15 cellular contexts compared by ENCODE assay signal in genomic region chr15:72020799-72021198, GRCh38.
A peak's percentile ranks its signal among the peaks of the same experiment; 100 is the strongest.
DNase-seq lines count a peak whose midpoint lies in the region; ATAC-seq and TF ChIP-seq lines count a peak whose summit lies in the region.
"Had no signal": no experiment of that assay in that cellular context is flagged by ENCODE, and none has a peak within 500 bp of the region (broad histone marks: within the 10 kb centered on the region; RNA-seq: fewer than 3 reads in every experiment).

No MANE protein-coding gene starts in this region.

- no peak for DNase-seq in Karpas-422
- no peak for DNase-seq in psoas muscle
- no peak for DNase-seq in retina
- no peak for DNase-seq in osteoblast (ENCODE audit: insufficient read length, low spot score, missing footprints)
- DNase-seq: 8988T; AML-193; Caco-2; Calu3; CD4-positive, alpha-beta T cell; CD8-positive, alpha-beta T cell; DMS79 treated with DMSO at 0.1 percent for 48 hours; GF-D8 had no signal

- no peaks in the 10 kb centered on the region for H4K20me1 ChIP-seq in Karpas-422 (ENCODE audit: insufficient read depth, low read depth, low read length)
- H4K20me1 ChIP-seq in osteoblast (ENCODE audit: insufficient read depth, low read length): peaks cover 3% of the 10 kb centered on the region
- H4K20me1 ChIP-seq: BLaER1 treated with 17β-estradiol and CSF1 and Interleukin-3, amounts not matched to agents 10 nM and 100 nM had no signal

- H3K36me3 ChIP-seq in Karpas-422 (ENCODE audit: insufficient read depth, low read length): peaks cover 48% of the 10 kb centered on the region
- peaks cover 0 to 11% of the 10 kb centered on the region in 2 donors for H3K36me3 ChIP-seq in psoas muscle (ENCODE audit: insufficient read depth in 1 of 2, low read depth in 1 of 2)
- H3K36me3 ChIP-seq in osteoblast (ENCODE audit: insufficient read depth, low read length): peaks cover 12% of the 10 kb centered on the region

- H3K79me2 ChIP-seq in Karpas-422 (ENCODE audit: low read length) (peaks cover 74% of the 10 kb centered on the region), osteoblast (ENCODE audit: insufficient read depth, low read length) (peaks cover 7% of the 10 kb centered on the region)

- H3K9me3 ChIP-seq in Karpas-422 (ENCODE audit: low read length) (no peaks in the 10 kb centered on the region), psoas muscle (no peaks in the 10 kb centered on the region), osteoblast (ENCODE audit: low read depth, low read length) (no peaks in the 10 kb centered on the region)
- H3K9me3 ChIP-seq: Caco-2 had no signal

- TF ChIP-seq CTCF in psoas muscle (IDR thresholded peaks at IDR 0.05): no peak
- no peak for TF ChIP-seq CTCF in osteoblast (IDR thresholded peaks at IDR 0.05; ENCODE audit: extremely low read depth, low read depth, low read length)

- H3K27ac ChIP-seq in Karpas-422 (ENCODE audit: low read length): peak overlapping the region; percentile 3; the same call in 1 of the 2 replicates
- no peak overlapping the region for H3K27ac ChIP-seq in psoas muscle
- H3K27ac ChIP-seq in osteoblast (ENCODE audit: low read depth, low read length): no peak overlapping the region
- H3K27ac ChIP-seq: BLaER1 treated with 17β-estradiol and CSF1 and Interleukin-3, amounts not matched to agents 10 nM and 100 nM; C4-2B had no signal

- H2AFZ ChIP-seq in Karpas-422 (ENCODE audit: low read length) (no peak overlapping the region), osteoblast (ENCODE audit: low read length) (no peak overlapping the region)

- H3K4me2 ChIP-seq in Karpas-422 (ENCODE audit: low read depth, low read length, poor library complexity, severe bottlenecking) (peak overlapping the region; percentile 6), osteoblast (ENCODE audit: insufficient read depth, low read length) (no peak overlapping the region)
- H3K4me2 ChIP-seq: BLaER1 treated with 17β-estradiol and CSF1 and Interleukin-3, amounts not matched to agents 10 nM and 100 nM had no signal

- H3K9ac ChIP-seq in Karpas-422 (ENCODE audit: low read length): no peak overlapping the region
- H3K9ac ChIP-seq: BLaER1 treated with 17β-estradiol and CSF1 and Interleukin-3, amounts not matched to agents 10 nM and 100 nM had no signal

- 83 to 86% (median 86%) methylated on average over 1 of the region's 1 CpG for WGBS in psoas muscle, 3 donors

- intact Hi-C loops in psoas muscle (cut with DNase I): no loop called here

- no peaks in the 10 kb centered on the region for H3K27me3 ChIP-seq in Karpas-422 (ENCODE audit: low read length)
- H3K27me3 ChIP-seq in psoas muscle (ENCODE audit: insufficient read depth in 3 of 3, low read length in 2 of 3): no peaks in the 10 kb centered on the region
- no peaks in the 10 kb centered on the region for H3K27me3 ChIP-seq in osteoblast (ENCODE audit: insufficient read depth, low read length)
- H3K27me3 ChIP-seq: BLaER1 treated with 17β-estradiol and CSF1 and Interleukin-3, amounts not matched to agents 10 nM and 100 nM had no signal

- H3K4me3 ChIP-seq in Karpas-422 (ENCODE audit: low read length) (no peak overlapping the region), psoas muscle (no peak overlapping the region), osteoblast (ENCODE audit: insufficient read depth, low read length) (no peak overlapping the region)
- H3K4me3 ChIP-seq: BLaER1 treated with 17β-estradiol and CSF1 and Interleukin-3, amounts not matched to agents 10 nM and 100 nM had no signal

- ATAC-seq in psoas muscle (peak in 3 of 4 donors; percentile 54 to 71 (median 65)), HG02938 (IDR thresholded peaks at IDR 0.05; ENCODE audit: unreplicated experiment) (no peak)
- ATAC-seq: CD8-positive, alpha-beta T cell had no signal

- no peaks in the 10 kb centered on the region for H3K9me2 ChIP-seq in Karpas-422 (replicated peaks; ENCODE audit: insufficient read depth, low read length)

- H3K4me1 ChIP-seq in Karpas-422 (ENCODE audit: low read length) (peaks cover 24% of the 10 kb centered on the region), psoas muscle (peaks cover 5% of the 10 kb centered on the region), osteoblast (ENCODE audit: insufficient read depth, low read length) (no peaks in the 10 kb centered on the region)
- H3K4me1 ChIP-seq: BLaER1 treated with 17β-estradiol and CSF1 and Interleukin-3, amounts not matched to agents 10 nM and 100 nM; Caco-2 had no signal
